10 cellular contexts compared by ENCODE assay signal in genomic region chr17:72117748-72118587, GRCh38. TPM values are rescaled to one million over a fixed set of nuclear protein-coding genes. Genes with fewer than 3 reads are reported as not detected.
DNase-seq lines count a peak whose midpoint lies in the region; ATAC-seq and TF ChIP-seq lines count a peak whose summit lies in the region.
"Had no signal": no experiment of that assay in that cellular context is flagged by ENCODE, and none has a peak within 500 bp of the region (broad histone marks: within the 10 kb centered on the region; RNA-seq: fewer than 3 reads in every experiment).

No MANE protein-coding gene starts in this region.

- no peak overlapping the region for H3K27ac Mint-ChIP-seq in activated T-helper 2 cell treated with anti-CD3 and anti-CD28 coated beads, Interferon-gamma antibody, Interleukin-2, Interleukin-4, amounts not matched to agents 10 μg/mL and 5 μg/mL and 100 μg/mL, durations not matched to agents 14 hours and 24 hours and 36 hours
- H3K27ac Mint-ChIP-seq: activated T-helper 17 cell treated with anti-CD3 and anti-CD28 coated beads, Interleukin-2, amount 50 U/mL, for 72 hours; IgD-negative memory B cell had no signal

- DNase-seq in AG09309 (ENCODE audit: low read depth), result no peak
- DNase-seq in IMR-90, result no peak
- no peak for DNase-seq in fibroblast of lung (ENCODE audit: low read depth in 2 of 2)
- DNase-seq in NCI-H1417 (lab: John Stamatoyannopoulos, UW), result no peak
- no peak for DNase-seq in activated T-helper 2 cell treated with anti-CD3 and anti-CD28 coated beads, Interferon-gamma antibody, Interleukin-2, Interleukin-4, amounts not matched to agents 10 μg/mL and 5 μg/mL and 100 μg/mL, durations not matched to agents 14 hours and 24 hours and 36 hours (ENCODE audit: low spot score)
- DNase-seq in iPS-NIHi11 (ENCODE audit: low spot score), result no peak

- H3K4me3 ChIP-seq in AG09309 (ENCODE audit: control insufficient read depth, low read depth, low read length) (peak overlapping the region; percentile 23), IMR-90 (ENCODE audit: insufficient read depth, low read depth, low read length) (peak overlapping the region; percentile 47), fibroblast of lung (replicated peaks in 1 of 4; ENCODE audit: control extremely low read depth in 1 of 4, insufficient read depth in 1 of 4, low read depth in 3 of 4, low read length in 4 of 4) (peak overlapping the region; percentile 55 to 64 (median 58)), neural cell (ENCODE audit: low read length) (peak overlapping the region; percentile 47)

- no peak overlapping the region for H3K4me3 Mint-ChIP-seq in activated T-helper 2 cell treated with anti-CD3 and anti-CD28 coated beads, Interferon-gamma antibody, Interleukin-2, Interleukin-4, amounts not matched to agents 10 μg/mL and 5 μg/mL and 100 μg/mL, durations not matched to agents 14 hours and 24 hours and 36 hours (ENCODE audit: low read depth)
- H3K4me3 Mint-ChIP-seq: activated T-helper 17 cell treated with anti-CD3 and anti-CD28 coated beads, Interleukin-2, amount 50 U/mL, for 72 hours had no signal

- in situ Hi-C loops in IMR-90 (cut with MboI; ENCODE audit: low sequenced_read_pairs), result loop anchor here (10.0 kb wide), 3 partner anchors 653 to 1353 kb away; no protein-coding TSS in a partner anchor

- H4K8ac ChIP-seq in IMR-90 (ENCODE audit: low read depth in 2 of 2, low read length in 2 of 2), result peak overlapping the region in 1 of 2 experiments; percentile 20; a peak in 1 of 4 replicates

- H3K36me3 Mint-ChIP-seq in activated T-helper 2 cell treated with anti-CD3 and anti-CD28 coated beads, Interferon-gamma antibody, Interleukin-2, Interleukin-4, amounts not matched to agents 10 μg/mL and 5 μg/mL and 100 μg/mL, durations not matched to agents 14 hours and 24 hours and 36 hours (ENCODE audit: low read depth), result no peaks in the 10 kb centered on the region
- H3K36me3 Mint-ChIP-seq: IgD-negative memory B cell had no signal

- peaks cover 0 to 9% of the 10 kb centered on the region in 2 experiments; a peak in 2 of 4 replicates for H3K79me1 ChIP-seq in IMR-90 (ENCODE audit: low read depth in 1 of 2, low read length in 2 of 2)

- H3K4me1 ChIP-seq in IMR-90 (ENCODE audit: control insufficient read depth, insufficient read depth, low read length) (peaks cover 6% of the 10 kb centered on the region), fibroblast of lung (ENCODE audit: control insufficient read depth, extremely low read depth, insufficient read depth, low read length) (peaks cover 7% of the 10 kb centered on the region)

- no peaks in the 10 kb centered on the region for H3K9me1 ChIP-seq in IMR-90 (ENCODE audit: insufficient read depth, low read length)

- intact Hi-C loops in IMR-90 (cut with micrococcal nuclease), result loop anchor here (1.0 to 5.0 kb wide), 6 partner anchors 159 to 1482 kb away; no protein-coding TSS in a partner anchor
- intact Hi-C loops in activated T-helper 2 cell treated with anti-CD3 and anti-CD28 coated beads, Interferon-gamma antibody, Interleukin-2, Interleukin-4, amounts not matched to agents 10 μg/mL and 5 μg/mL and 100 μg/mL, durations not matched to agents 14 hours and 24 hours and 36 hours (cut with micrococcal nuclease), result loop anchor here (5.0 to 10.0 kb wide), 2 partner anchors 424 to 643 kb away; no protein-coding TSS in a partner anchor

- no peak overlapping the region for H2BK15ac ChIP-seq in IMR-90 (ENCODE audit: low read depth, low read length)

- peak overlapping the region; percentile 51 for H3K4ac ChIP-seq in IMR-90 (ENCODE audit: low read depth, low read length)

- H3K36me3 ChIP-seq in IMR-90 (ENCODE audit: control insufficient read depth, insufficient read depth, low read length) (peaks cover 4% of the 10 kb centered on the region; the same call in 1 of the 2 replicates), fibroblast of lung (ENCODE audit: control insufficient read depth, insufficient read depth, low read length) (peaks cover 3% of the 10 kb centered on the region), neural cell (ENCODE audit: insufficient read depth, low read length) (no peaks in the 10 kb centered on the region)

- BruUV-seq in IMR-90 (replicated peaks; lab: Mats Ljungman, UMichigan), result no TSS peak

- no peak overlapping the region; the same call in 1 of the 2 replicates for H3K14ac ChIP-seq in IMR-90 (replicated peaks; ENCODE audit: low read depth, low read length)

- TF ChIP-seq EP300 in neural cell (conservative IDR thresholded peaks at IDR 0.05; ENCODE audit: poor library complexity, severe bottlenecking), result no peak

- H3F3A ChIP-seq in neural cell (ENCODE audit: insufficient read depth, low read length, poor library complexity, severe bottlenecking), result no peaks in the 10 kb centered on the region

- H3K9me3 Mint-ChIP-seq in activated T-helper 2 cell treated with anti-CD3 and anti-CD28 coated beads, Interferon-gamma antibody, Interleukin-2, Interleukin-4, amounts not matched to agents 10 μg/mL and 5 μg/mL and 100 μg/mL, durations not matched to agents 14 hours and 24 hours and 36 hours, result no peaks in the 10 kb centered on the region
- H3K9me3 Mint-ChIP-seq: activated T-helper 17 cell treated with anti-CD3 and anti-CD28 coated beads, Interleukin-2, amount 50 U/mL, for 72 hours had no signal

- H3K9me3 ChIP-seq in IMR-90 (ENCODE audit: control insufficient read depth, insufficient read depth, low read length) (no peaks in the 10 kb centered on the region), fibroblast of lung (ENCODE audit: control insufficient read depth, insufficient read depth, low read depth, low read length) (no peaks in the 10 kb centered on the region), neural cell (ENCODE audit: low read length) (peaks cover 10% of the 10 kb centered on the region)

- no peak overlapping the region for H3K18ac ChIP-seq in IMR-90 (ENCODE audit: low read depth, low read length)

- H3K79me2 ChIP-seq in fibroblast of lung (ENCODE audit: control insufficient read depth, insufficient read depth, low read length), result peaks cover 16% of the 10 kb centered on the region
- peaks cover 12% of the 10 kb centered on the region for H3K79me2 ChIP-seq in neural cell (replicated peaks; ENCODE audit: insufficient read depth, low read length)

- H3K27me3 ChIP-seq in IMR-90 (ENCODE audit: control insufficient read depth, insufficient read depth, low read length) (peaks cover 11% of the 10 kb centered on the region; the same call in 1 of the 2 replicates), fibroblast of lung (ENCODE audit: control insufficient read depth, insufficient read depth, low read length) (peaks cover 28% of the 10 kb centered on the region), neural cell (ENCODE audit: insufficient read depth, low read depth, low read length) (peaks cover 67% of the 10 kb centered on the region)

- POLR2A ChIA-PET in IMR-90 (lab: Charles Lee; ENCODE audit: unreplicated experiment), result interaction anchor here (0.5 kb wide), 1 partner anchor 1212 kb away, joined by 12 read pairs; no protein-coding TSS in a partner anchor

- no peak overlapping the region for H2BK5ac ChIP-seq in IMR-90 (ENCODE audit: low read depth, low read length, poor library complexity, severe bottlenecking)

- no peak for TF ChIP-seq CTCF in AG09309 (IDR thresholded peaks at IDR 0.05; ENCODE audit: control insufficient read depth, insufficient read depth, low read depth, low read length, missing control alignments)
- TF ChIP-seq CTCF in IMR-90 (conservative IDR thresholded peaks at IDR 0.05; ENCODE audit: low read depth, low read length), result no peak
- TF ChIP-seq CTCF in fibroblast of lung (conservative IDR thresholded peaks at IDR 0.05 in 1 of 2, IDR thresholded peaks at IDR 0.05 in 1 of 2; ENCODE audit: low read depth in 1 of 2, low read length in 2 of 2), result no peak
- TF ChIP-seq CTCF in neural cell (IDR thresholded peaks at IDR 0.05; ENCODE audit: poor library complexity, severe bottlenecking), result no peak

- H3K23ac ChIP-seq in IMR-90 (ENCODE audit: low read depth, low read length), result peak overlapping the region; percentile 70

- H2AK9ac ChIP-seq in IMR-90 (replicated peaks; ENCODE audit: low read depth, low read length, poor library complexity), result peak overlapping the region; percentile 67

- H3K4me1 Mint-ChIP-seq in activated T-helper 2 cell treated with anti-CD3 and anti-CD28 coated beads, Interferon-gamma antibody, Interleukin-2, Interleukin-4, amounts not matched to agents 10 μg/mL and 5 μg/mL and 100 μg/mL, durations not matched to agents 14 hours and 24 hours and 36 hours (ENCODE audit: low read depth), result no peaks in the 10 kb centered on the region
- H3K4me1 Mint-ChIP-seq: activated T-helper 17 cell treated with anti-CD3 and anti-CD28 coated beads, Interleukin-2, amount 50 U/mL, for 72 hours had no signal

- H3K27ac ChIP-seq in IMR-90 (ENCODE audit: insufficient read depth, low read length) (no peak overlapping the region; the same call in 1 of the 2 replicates), fibroblast of lung (ENCODE audit: insufficient read depth, low read length) (no peak overlapping the region), neural cell (ENCODE audit: low read length) (no peak overlapping the region)

- peak overlapping the region; percentile 40; the same call in 1 of the 2 replicates for H2BK20ac ChIP-seq in IMR-90 (ENCODE audit: low read depth, low read length)

- H2BK120ac ChIP-seq in IMR-90 (ENCODE audit: low read depth, low read length), result peak overlapping the region; percentile 41; the same call in 1 of the 2 replicates

- H2AK5ac ChIP-seq in IMR-90 (ENCODE audit: low read depth, low read length), result no peak overlapping the region

- peaks cover 61% of the 10 kb centered on the region for H3K27me3 Mint-ChIP-seq in activated T-helper 2 cell treated with anti-CD3 and anti-CD28 coated beads, Interferon-gamma antibody, Interleukin-2, Interleukin-4, amounts not matched to agents 10 μg/mL and 5 μg/mL and 100 μg/mL, durations not matched to agents 14 hours and 24 hours and 36 hours (ENCODE audit: low read depth)

- H3K56ac ChIP-seq in IMR-90 (ENCODE audit: extremely low read depth, insufficient read depth, low read length), result no peak overlapping the region

- TF ChIP-seq RAD21 in IMR-90 (IDR thresholded peaks at IDR 0.05; ENCODE audit: low read length), result no peak
- no peak for TF ChIP-seq RAD21 in neural cell (conservative IDR thresholded peaks at IDR 0.05)

- H3K4me2 ChIP-seq in IMR-90 (ENCODE audit: low read depth, low read length) (peak overlapping the region; percentile 91), fibroblast of lung (ENCODE audit: extremely low read depth, insufficient read depth, low read length) (peak overlapping the region; percentile 93), neural cell (ENCODE audit: low read length) (no peak overlapping the region)

- H4K20me1 ChIP-seq in IMR-90 (ENCODE audit: insufficient read depth, low read length) (peaks cover 5% of the 10 kb centered on the region; the same call in 1 of the 2 replicates), fibroblast of lung (ENCODE audit: control insufficient read depth, extremely low read depth, insufficient read depth, low read length) (no peaks in the 10 kb centered on the region), neural cell (ENCODE audit: insufficient read depth) (no peaks in the 10 kb centered on the region)

- CTCF ChIA-PET in IMR-90 (lab: Yijun Ruan, JAX), result interaction anchor here (1.2 to 1.3 kb wide), 2 partner anchors 645 to 1351 kb away, joined by 3 to 5 read pairs; no protein-coding TSS in a partner anchor

- H3K9me2 ChIP-seq in neural cell (ENCODE audit: insufficient read depth, low read length), result no peaks in the 10 kb centered on the region

- H4K5ac ChIP-seq in IMR-90 (ENCODE audit: low read depth, low read length), result no peak overlapping the region

- ATAC-seq in IMR-90 (ENCODE audit: low read depth) (no peak), GM21723 (IDR thresholded peaks at IDR 0.05; ENCODE audit: unreplicated experiment) (no peak)
- ATAC-seq: activated T-helper 17 cell treated with anti-CD3 and anti-CD28 coated beads, Interleukin-2, amount 50 U/mL, for 72 hours had no signal

- H3K9ac ChIP-seq in IMR-90 (ENCODE audit: low read depth, low read length), result peak overlapping the region; percentile 30; the same call in 1 of the 2 replicates
- H3K9ac ChIP-seq in fibroblast of lung (ENCODE audit: insufficient read depth, low read length), result no peak overlapping the region
- no peak overlapping the region for H3K9ac ChIP-seq in neural cell (ENCODE audit: low read length)

- H4K91ac ChIP-seq in IMR-90 (ENCODE audit: insufficient read depth, low read depth, low read length), result no peak overlapping the region

- WGBS in IMR-90 (ENCODE audit: extremely low coverage in 2 of 2, insufficient read length in 1 of 2), 2 experiments, result 16% methylated on average over 25 of the region's 56 CpGs; no CpG with 5 or more reads in 1 of the 2 experiments

- peak overlapping the region; percentile 89 for H2AFZ ChIP-seq in IMR-90 (replicated peaks; ENCODE audit: low read length, poor library complexity)
- H2AFZ ChIP-seq in fibroblast of lung (ENCODE audit: low read length), result peak overlapping the region; percentile 65
- no peak overlapping the region for H2AFZ ChIP-seq in neural cell (ENCODE audit: low read depth, low read length)

- no peak for TF ChIP-seq POLR2A in IMR-90 (IDR thresholded peaks at IDR 0.05; ENCODE audit: low read depth, low read length)

- dilution Hi-C loops in IMR-90 (cut with HindIII; ENCODE audit: low sequenced_read_pairs, unreplicated experiment), result no loop called here

RNA-seq across cellular contexts. Expression of gene SOX9, which starts 2.9 kb away (rescaled TPM):
- total RNA-seq in IMR-90 (2012; rRNA removed) (4.1 and 8.3 TPM in 2 replicates), fibroblast of lung (4.1 and 5.4 TPM in 2 replicates)
- polyA plus RNA-seq in IMR-90 (2012; rRNA removed) (12.7 and 17.6 TPM in 2 replicates), fibroblast of lung (3.1 and 12.5 TPM in 2 replicates), neural cell (0.34 and 0.68 TPM in 2 replicates)
- polyA plus RNA-seq in IMR-90 (2012; cell fraction: cytosol; rRNA removed), result 12.5 and 21.1 TPM in 2 replicates
- polyA plus RNA-seq in IMR-90 (2012; cell fraction: nucleus; rRNA removed; ENCODE audit: low replicate concordance), result 31.6 and 43.9 TPM in 2 replicates
- 6.2 and 20.5 TPM in 2 replicates for polyA plus RNA-seq in fibroblast of lung (2012)
- polyA minus RNA-seq in fibroblast of lung (ENCODE audit: low replicate concordance) (2.3 and 5.8 TPM in 2 replicates), neural cell (0.73 and 1.3 TPM in 2 replicates)
- not detected in 2 replicates for total RNA-seq in activated T-helper 2 cell treated with anti-CD3 and anti-CD28 coated beads, Interferon-gamma antibody, Interleukin-2, Interleukin-4, amounts not matched to agents 10 μg/mL and 5 μg/mL and 100 μg/mL, durations not matched to agents 14 hours and 24 hours and 36 hours
- total RNA-seq: activated T-helper 17 cell treated with anti-CD3 and anti-CD28 coated beads, Interleukin-2, amount 50 U/mL, for 72 hours had no signal
- polyA plus RNA-seq: IgD-negative memory B cell had no signal
